ENCODE assay signal across 18 cellular contexts in the genomic region with DNA sequence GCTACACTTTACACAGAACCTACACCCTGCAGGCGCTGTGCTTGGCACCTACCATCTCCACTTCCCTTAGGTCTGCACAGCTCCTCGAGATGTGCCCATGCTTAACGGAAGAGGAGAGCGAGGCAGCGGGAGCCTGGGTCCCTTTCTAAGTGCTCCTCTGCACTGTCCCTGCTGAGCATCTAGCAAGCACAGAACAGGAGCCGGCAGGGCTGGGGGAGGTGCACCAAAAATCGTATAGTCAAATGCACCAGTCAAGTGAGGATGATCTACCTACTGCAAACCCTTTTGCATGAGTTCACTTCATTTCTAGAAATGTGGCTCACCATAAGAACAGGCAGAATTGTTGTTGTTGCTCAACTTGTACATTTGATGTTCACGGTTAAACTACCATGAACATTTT.
A peak's percentile ranks its signal among the peaks of the same experiment; 100 is the strongest.
DNase-seq lines count a peak whose midpoint lies in the region; ATAC-seq, FAIRE-seq and TF ChIP-seq lines count a peak whose summit lies in the region.
"Had no signal": no experiment of that assay in that cellular context is flagged by ENCODE, and none has a peak within 500 bp of the region (broad histone marks: within the 10 kb centered on the region; RNA-seq: fewer than 3 reads in every experiment).

No MANE protein-coding gene starts in this region.

- in situ Hi-C loops in HepG2 (cut with HindIII; ENCODE audit: extremely low pct_ligation_motif_present, low pct_unique_long_range_greater_than_20kb) = no loop called here

- no peak for TF ChIP-seq RAD21 in HepG2 (CRISPR knock-in tag; IDR thresholded peaks at IDR 0.05)

- no peaks in the 10 kb centered on the region for H3K36me3 Mint-ChIP-seq in activated CD8-positive, alpha-beta memory T cell treated with anti-CD3 and anti-CD28 coated beads, Interleukin-2, amount 10 ng/mL, durations not matched to agents 7 days and 5 days
- H3K36me3 Mint-ChIP-seq: activated naive CD8-positive, alpha-beta T cell treated with anti-CD3 and anti-CD28 coated beads, Interleukin-2, amount 10 ng/mL, durations not matched to agents 7 days and 5 days had no signal

- no peak for DNase-seq in HepG2 (ENCODE audit: low spot score)
- DNase-seq in right lobe of liver = no peak
- DNase-seq in right atrium auricular region (ENCODE audit: low spot score) = no peak
- DNase-seq in sciatic nerve (ENCODE audit: low spot score) = no peak
- DNase-seq in activated CD8-positive, alpha-beta memory T cell treated with anti-CD3 and anti-CD28 coated beads, Interleukin-2, amount 50 U/mL, for 48 hours = no peak
- DNase-seq in SIG-M5 (lab: John Stamatoyannopoulos, UW) = no peak
- DNase-seq in activated CD8-positive, alpha-beta memory T cell treated with anti-CD3 and anti-CD28 coated beads, Interleukin-2, amount 10 ng/mL, durations not matched to agents 7 days and 5 days = no peak
- no peak for DNase-seq in NCI-H524 (lab: John Stamatoyannopoulos, UW)
- DNase-seq: ACHN; activated CD4-positive, alpha-beta T cell treated with anti-CD3 and anti-CD28 coated beads, Interleukin-2, amount 10 ng/mL, durations not matched to agents 24 days and 14 days; activated naive CD8-positive, alpha-beta T cell treated with anti-CD3 and anti-CD28 coated beads, Interleukin-2, amount 10 ng/mL, durations not matched to agents 7 days and 5 days; DMS79; lower lobe of right lung; NCI-H187; NCI-H446 treated with DMSO at 0.1 percent for 48 hours; small intestine; uterus had no signal

- H3K27me3 Mint-ChIP-seq in activated CD8-positive, alpha-beta memory T cell treated with anti-CD3 and anti-CD28 coated beads, Interleukin-2, amount 10 ng/mL, durations not matched to agents 7 days and 5 days = no peaks in the 10 kb centered on the region
- H3K27me3 Mint-ChIP-seq: activated CD4-positive, alpha-beta T cell treated with anti-CD3 and anti-CD28 coated beads, Interleukin-2, amount 10 ng/mL, durations not matched to agents 24 days and 14 days had no signal

- intact Hi-C loops in HepG2 (cut with micrococcal nuclease; ENCODE audit: unreplicated experiment) (no loop called here), right lobe of liver (cut with DNase I) (no loop called here), sciatic nerve (cut with DNase I) (no loop called here)

- no peaks in the 10 kb centered on the region for H3K79me2 ChIP-seq in HepG2 (ENCODE audit: insufficient read depth, low read length)

- CTCF ChIA-PET in HepG2 (lab: Yijun Ruan, JAX; ENCODE audit: low intra/inter-chr PET ratio, low total read pairs) = no interaction called here
- CTCF ChIA-PET in activated CD8-positive, alpha-beta memory T cell treated with anti-CD3 and anti-CD28 coated beads, Interleukin-2, amount 10 ng/mL, durations not matched to agents 7 days and 5 days (lab: Charles Lee) = no interaction called here

- no TSS peak for BruUV-seq in HepG2 (replicated peaks; lab: Mats Ljungman, UMichigan)

- TF ChIP-seq CTCF in HepG2 (CRISPR knock-in tag; IDR thresholded peaks at IDR 0.05) (no peak), right lobe of liver (IDR thresholded peaks at IDR 0.05) (no peak), right atrium auricular region (IDR thresholded peaks at IDR 0.05) (no peak)

- no peaks in the 10 kb centered on the region for H3K27me3 ChIP-seq in HepG2 (ENCODE audit: control insufficient read depth in 1 of 2, insufficient read depth in 2 of 2, low read length in 2 of 2)
- no peaks in the 10 kb centered on the region for H3K27me3 ChIP-seq in right lobe of liver
- H3K27me3 ChIP-seq in right atrium auricular region = no peaks in the 10 kb centered on the region
- H3K27me3 ChIP-seq: uterus had no signal

- H3K4me3 ChIP-seq in HepG2 (replicated peaks in 1 of 3; ENCODE audit: insufficient read depth in 1 of 3, low read depth in 2 of 3, low read length in 3 of 3) = no peak overlapping the region
- no peak overlapping the region for H3K4me3 ChIP-seq in right lobe of liver
- no peak overlapping the region for H3K4me3 ChIP-seq in right atrium auricular region
- H3K4me3 ChIP-seq: lower lobe of right lung, uterus had no signal

- no peak for TF ChIP-seq EP300 in HepG2 (IDR thresholded peaks at IDR 0.05; ENCODE audit: low read depth in 2 of 2, low read length in 2 of 2)
- TF ChIP-seq EP300 in HepG2 (CRISPR knock-in tag; IDR thresholded peaks at IDR 0.05; ENCODE audit: borderline replicate concordance) = no peak

- peaks cover 4% of the 10 kb centered on the region for H3K9me3 Mint-ChIP-seq in activated CD8-positive, alpha-beta memory T cell treated with anti-CD3 and anti-CD28 coated beads, Interleukin-2, amount 10 ng/mL, durations not matched to agents 7 days and 5 days (ENCODE audit: low read depth)

- H3K27ac Mint-ChIP-seq in activated CD8-positive, alpha-beta memory T cell treated with anti-CD3 and anti-CD28 coated beads, Interleukin-2, amount 10 ng/mL, durations not matched to agents 7 days and 5 days = no peak overlapping the region
- H3K27ac Mint-ChIP-seq: activated naive CD8-positive, alpha-beta T cell treated with anti-CD3 and anti-CD28 coated beads, Interleukin-2, amount 10 ng/mL, durations not matched to agents 7 days and 5 days had no signal

- no peak overlapping the region for H3K4me2 ChIP-seq in HepG2 (ENCODE audit: low read depth, low read length)

- H3K27ac ChIP-seq in HepG2 (ENCODE audit: extremely low read length, insufficient read depth, low read length) = no peak overlapping the region
- H3K27ac ChIP-seq in right lobe of liver = peak overlapping the region in 1 of 3 donors; percentile 25
- peak overlapping the region; percentile 76 to 91 for H3K27ac ChIP-seq in right atrium auricular region

- no peak for TF ChIP-seq POLR2A in HepG2 (IDR thresholded peaks at IDR 0.05; ENCODE audit: insufficient read depth in 1 of 2, low read depth in 2 of 2, low read length in 2 of 2)
- TF ChIP-seq POLR2A in right lobe of liver (IDR thresholded peaks at IDR 0.05) = no peak

- WGBS in HepG2 (ENCODE audit: low lambda C conversion rate) = 95% methylated on average over 8 of the region's 8 CpGs
- WGBS in right lobe of liver (ENCODE audit: insufficient coverage, low coverage, low lambda C conversion rate, missing lambda C conversion rate) = 62% methylated on average over 7 of the region's 8 CpGs

- H3K9ac ChIP-seq in HepG2 (ENCODE audit: insufficient read depth, low read depth, low read length) = no peak overlapping the region

- peak; percentile 28; the same call in 2 of the 3 replicates for ATAC-seq in HepG2
- ATAC-seq in right lobe of liver = no peak
- ATAC-seq in sciatic nerve = peak; percentile 3
- no peak for ATAC-seq in activated CD8-positive, alpha-beta memory T cell treated with anti-CD3 and anti-CD28 coated beads, Interleukin-2, amount 10 ng/mL, durations not matched to agents 7 days and 5 days

- POLR2A ChIA-PET in HepG2 (lab: Yijun Ruan, JAX) = no interaction called here

- H3K9me3 ChIP-seq in HepG2 (ENCODE audit: low read length) = no peaks in the 10 kb centered on the region
- H3K9me3 ChIP-seq in right lobe of liver = no peaks in the 10 kb centered on the region
- H3K9me3 ChIP-seq in right atrium auricular region = no peaks in the 10 kb centered on the region
- H3K9me3 ChIP-seq: lower lobe of right lung, uterus had no signal

- H3K4me1 ChIP-seq in HepG2 (ENCODE audit: insufficient read depth, low read length) (no peaks in the 10 kb centered on the region), right lobe of liver (peaks cover 0 to 4% (median 0%) of the 10 kb centered on the region in 4 donors), right atrium auricular region (peaks cover 0 to 57% of the 10 kb centered on the region in 2 donors)
- H3K4me1 ChIP-seq: uterus had no signal

- peaks cover 10% of the 10 kb centered on the region; the same call in 1 of the 2 replicates for H4K20me1 ChIP-seq in HepG2 (ENCODE audit: insufficient read depth, low read length)

- no peak overlapping the region for H2AFZ ChIP-seq in HepG2 (ENCODE audit: low read length)

- no peak for FAIRE-seq in HepG2 (lab: Jason Lieb, UNC)
- FAIRE-seq: endometrium, small intestine had no signal

- H3K4me1 Mint-ChIP-seq in activated CD8-positive, alpha-beta memory T cell treated with anti-CD3 and anti-CD28 coated beads, Interleukin-2, amount 10 ng/mL, durations not matched to agents 7 days and 5 days = peaks cover 5% of the 10 kb centered on the region

- no peak overlapping the region for H3K4me3 Mint-ChIP-seq in activated CD8-positive, alpha-beta memory T cell treated with anti-CD3 and anti-CD28 coated beads, Interleukin-2, amount 10 ng/mL, durations not matched to agents 7 days and 5 days
- H3K4me3 Mint-ChIP-seq: activated CD4-positive, alpha-beta T cell treated with anti-CD3 and anti-CD28 coated beads, Interleukin-2, amount 10 ng/mL, durations not matched to agents 24 days and 14 days; activated naive CD8-positive, alpha-beta T cell treated with anti-CD3 and anti-CD28 coated beads, Interleukin-2, amount 10 ng/mL, durations not matched to agents 7 days and 5 days had no signal

- H3K36me3 ChIP-seq in HepG2 (replicated peaks in 1 of 2; ENCODE audit: control insufficient read depth in 1 of 2, insufficient read depth in 2 of 2, low read length in 2 of 2) = peaks cover 24 to 77% of the 10 kb centered on the region in 2 experiments
- H3K36me3 ChIP-seq in right lobe of liver = peaks cover 0 to 11% (median 2%) of the 10 kb centered on the region in 4 donors
- H3K36me3 ChIP-seq in right atrium auricular region = peaks cover 6% of the 10 kb centered on the region
- H3K36me3 ChIP-seq: uterus had no signal

TF ChIP-seq in HepG2, 621 proteins besides CTCF, POLR2A, EP300 and RAD21 (continues in another document):
- TF ChIP-seq EZH2 (conservative IDR thresholded peaks at IDR 0.05; ENCODE audit: low read depth, low read length) (no peak), RARA (CRISPR knock-in tag; IDR thresholded peaks at IDR 0.05) (no peak), ZNF75D (CRISPR knock-in tag; IDR thresholded peaks at IDR 0.05; ENCODE audit: borderline replicate concordance) (no peak), ZNF766 (CRISPR knock-in tag; IDR thresholded peaks at IDR 0.05; ENCODE audit: borderline replicate concordance) (no peak), POLR2G (IDR thresholded peaks at IDR 0.05; ENCODE audit: low read depth, low read length) (no peak)
- TF ChIP-seq, protein P1, sequence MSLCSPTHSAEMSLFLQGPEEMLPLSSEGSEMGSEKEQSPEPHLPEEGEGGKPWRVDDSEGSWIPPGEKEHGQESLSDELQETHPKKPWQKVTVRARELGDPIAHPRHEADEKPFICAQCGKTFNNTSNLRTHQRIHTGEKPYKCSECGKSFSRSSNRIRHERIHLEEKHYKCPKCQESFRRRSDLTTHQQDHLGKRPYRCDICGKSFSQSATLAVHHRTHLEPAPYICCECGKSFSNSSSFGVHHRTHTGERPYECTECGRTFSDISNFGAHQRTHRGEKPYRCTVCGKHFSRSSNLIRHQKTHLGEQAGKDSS (CRISPR knock-in tag; IDR thresholded peaks at IDR 0.05; ENCODE audit: borderline replicate concordance, low read depth) = no peak

Comparison
In these comparisons a context has a peak if more than half of its experiments do, and no peak if none do; other contexts are left out.
1. ATAC-seq: peak in HepG2 (single experiment) and sciatic nerve (single experiment); none in right lobe of liver (0 of 4) and activated CD8-positive, alpha-beta memory T cell treated with anti-CD3 and anti-CD28 coated beads, Interleukin-2, amount 10 ng/mL, durations not matched to agents 7 days and 5 days (single experiment).